In the genomic region with DNA sequence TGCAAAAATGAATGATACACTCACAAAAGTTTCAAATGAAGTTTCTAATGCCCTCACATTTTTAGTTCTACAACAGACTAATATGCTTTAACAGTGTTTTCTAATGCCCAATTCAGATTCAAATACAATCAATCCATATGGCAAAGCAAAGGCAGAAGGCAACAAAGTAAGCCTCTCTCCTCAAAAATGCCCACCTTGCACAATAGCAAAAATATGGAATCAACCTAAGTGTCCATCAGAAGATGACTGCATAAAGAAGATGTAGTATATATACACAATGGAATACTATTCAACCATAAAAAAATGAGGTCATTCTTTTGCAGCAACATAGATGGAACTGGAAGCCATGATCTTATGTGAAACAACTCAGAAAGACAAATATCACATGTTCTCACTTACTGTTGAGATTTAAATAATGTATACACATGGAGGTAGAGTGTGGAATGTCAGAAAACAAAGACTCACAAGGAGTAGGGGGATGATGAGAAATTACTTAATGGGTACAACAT, we compare ENCODE assay signal across 28 cellular contexts.
"Had no signal": no experiment of that assay in that cellular context is flagged by ENCODE, and none has a peak within 500 bp of the region (broad histone marks: within the 10 kb centered on the region; RNA-seq: fewer than 3 reads in every experiment).

No MANE protein-coding gene starts in this region.

- H3K4me3 ChIP-seq: hepatocyte, left ventricle myocardium inferior, lung, ovary, right atrium auricular region, skin epidermis, stomach, testis, thyroid gland, transverse colon, upper lobe of right lung had no signal

- H3K27ac ChIP-seq: hepatocyte, left ventricle myocardium inferior, neutrophil, ovary, right atrium auricular region, skin epidermis, stomach, testis, thyroid gland, transverse colon, upper lobe of right lung had no signal

- H2AFZ ChIP-seq: hepatocyte had no signal

- H3K4me1 Mint-ChIP-seq: mesothelial cell of epicardium, nephron had no signal

- H3K4me3 Mint-ChIP-seq: mesothelial cell of epicardium; naive B cell; nephron; neural crest cell; stimulated activated naive B cell treated with anti-CD40 and anti-IgM and Interleukin-4, amounts not matched to agents 10 μg/mL and 1 μg/mL and 100 μg/mL, for 72 hours had no signal

- H3K9me3 ChIP-seq: left ventricle myocardium inferior, neutrophil, ovary, right atrium auricular region, stomach, testis, thyroid gland, transverse colon, upper lobe of right lung had no signal

- FAIRE-seq: urothelium cell line had no signal

- H3K27me3 Mint-ChIP-seq: naive B cell; progenitor cell of endocrine pancreas; stimulated activated naive B cell treated with anti-CD40 and anti-IgM and Interleukin-4, amounts not matched to agents 10 μg/mL and 1 μg/mL and 100 μg/mL, for 72 hours had no signal

- H3K4me1 ChIP-seq: right atrium auricular region, testis, upper lobe of right lung had no signal

- DNase-seq: islet precursor cell; left ventricle myocardium inferior; mesendoderm; naive B cell; occipital lobe; ovary; stimulated activated CD4-positive, alpha-beta T cell treated with anti-CD3 and anti-CD28 coated beads, Interleukin-12 subunit alpha, Interleukin-12 subunit beta, amount 100 ng/mL, for 4 hours; stimulated activated CD4-positive, alpha-beta T cell treated with anti-CD3 and anti-CD28 coated beads, Interleukin-15, amount 100 ng/mL, for 24 hours; stimulated activated CD4-positive, alpha-beta T cell treated with anti-CD3 and anti-CD28 coated beads, Interleukin-2, amount 100 ng/mL, for 24 hours; stimulated activated CD4-positive, alpha-beta T cell treated with anti-CD3 and anti-CD28 coated beads, Interleukin-4, amount 100 ng/mL, for 1 hour; stimulated activated naive B cell treated with anti-CD40 and anti-IgM and Interleukin-4, amounts not matched to agents 10 μg/mL and 1 μg/mL and 100 μg/mL, for 72 hours; stimulated activated naive CD8-positive, alpha-beta T cell treated with anti-CD3 and anti-CD28 coated beads, Interleukin-15, Interleukin-2, amounts not matched to agents 100 U/mL and 50 U/mL, for 24 hours; stomach; testis; thyroid gland; transverse colon; upper lobe of right lung had no signal

- H3K36me3 ChIP-seq: left ventricle myocardium inferior, neutrophil, ovary, right atrium auricular region, stomach, thyroid gland, transverse colon, upper lobe of right lung had no signal

- H3K27ac Mint-ChIP-seq: mesothelial cell of epicardium; nephron; stimulated activated naive B cell treated with anti-CD40 and anti-IgM and Interleukin-4, amounts not matched to agents 10 μg/mL and 1 μg/mL and 100 μg/mL, for 72 hours had no signal

- H3K4me2 ChIP-seq: hepatocyte had no signal

- H3K27me3 ChIP-seq: hepatocyte, neutrophil, ovary, right atrium auricular region, stomach, testis, thyroid gland, transverse colon, upper lobe of right lung had no signal

- ATAC-seq: sciatic nerve; stimulated activated naive B cell treated with anti-CD40 and anti-IgM and Interleukin-4, amounts not matched to agents 10 μg/mL and 1 μg/mL and 100 μg/mL, for 72 hours; stimulated activated naive CD8-positive, alpha-beta T cell treated with anti-CD3 and anti-CD28 coated beads, Interleukin-15, Interleukin-2, amounts not matched to agents 100 U/mL and 50 U/mL, for 24 hours; upper lobe of right lung had no signal
